9 cellular contexts compared by ENCODE assay signal in the genomic region with DNA sequence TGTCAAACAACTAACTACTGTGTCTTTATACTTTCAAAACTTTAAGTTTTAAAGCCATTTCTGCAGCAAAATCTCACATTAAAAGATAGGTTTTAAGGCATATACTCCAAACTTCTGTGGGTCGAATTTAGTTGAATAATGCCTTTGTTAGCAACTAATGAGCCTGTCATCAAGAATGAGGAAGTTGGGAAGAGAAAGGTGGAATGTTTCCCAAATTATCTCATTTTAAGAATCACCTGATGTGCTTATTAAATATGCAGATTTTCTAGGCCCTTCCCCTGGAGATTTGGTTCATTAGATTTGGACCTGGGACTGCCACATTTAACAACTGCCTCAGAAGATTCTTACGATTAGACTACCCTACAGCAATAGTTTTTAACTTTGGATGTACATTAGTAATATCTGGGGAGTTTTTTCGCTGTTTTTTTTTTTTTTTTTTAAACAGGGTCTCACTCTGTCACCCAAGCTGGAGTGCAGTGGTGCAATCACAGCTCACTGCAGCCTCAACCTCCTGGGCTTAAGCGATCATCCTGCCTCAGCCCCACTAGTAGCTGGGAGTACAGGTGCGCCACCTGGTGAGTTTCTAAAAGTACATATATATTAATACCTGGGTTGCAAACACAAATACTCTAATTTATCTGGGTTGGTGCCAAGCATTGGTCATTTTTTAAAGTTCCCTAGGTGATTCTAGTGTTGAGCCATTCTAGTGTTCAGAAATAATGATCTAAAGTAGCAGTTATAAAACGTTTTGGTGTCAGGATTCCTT. TPM values are rescaled to one million over a fixed set of nuclear protein-coding genes. Genes with fewer than 3 reads are reported as not detected.
DNase-seq lines count a peak whose midpoint lies in the region; ATAC-seq, FAIRE-seq and TF ChIP-seq lines count a peak whose summit lies in the region.
"Had no signal": no experiment of that assay in that cellular context is flagged by ENCODE, and none has a peak within 500 bp of the region (broad histone marks: within the 10 kb centered on the region; RNA-seq: fewer than 3 reads in every experiment).

No MANE protein-coding gene starts in this region.

- CTCF ChIA-PET in A673 (lab: Charles Lee): no interaction called here

- intact Hi-C loops in A673 (cut with micrococcal nuclease; ENCODE audit: unreplicated experiment) (no loop called here), sigmoid colon (cut with DNase I) (no loop called here)

- no peak for DNase-seq in GM18507 (ENCODE audit: extremely low spot score, insufficient read length, low read depth)
- DNase-seq in NAMALWA (ENCODE audit: low spot score): peak; percentile 41
- peak; percentile 75 for DNase-seq in kidney tubule cell (ENCODE audit: low spot score)
- no peak for DNase-seq in A673 (ENCODE audit: low spot score)
- no peak for DNase-seq in sigmoid colon
- no peak for DNase-seq in NOMO-1 treated with DMSO at 0.1 percent for 48 hours (lab: John Stamatoyannopoulos, UW; ENCODE audit: unreplicated experiment)
- DNase-seq in germinal center (ENCODE audit: low spot score): no peak
- DNase-seq: adrenal gland had no signal

- no peak for TF ChIP-seq EP300 in sigmoid colon (IDR thresholded peaks at IDR 0.05)

- H3K36me3 ChIP-seq in A673 (ENCODE audit: insufficient read depth, low read length, poor library complexity, severe bottlenecking): no peaks in the 10 kb centered on the region
- H3K36me3 ChIP-seq in sigmoid colon: no peaks in the 10 kb centered on the region
- H3K36me3 ChIP-seq: adrenal gland had no signal

- no peak overlapping the region for H3K27ac ChIP-seq in A673 (ENCODE audit: low read depth, low read length, poor library complexity, severe bottlenecking)
- no peak overlapping the region for H3K27ac ChIP-seq in sigmoid colon

- H3K9me3 ChIP-seq in A673 (ENCODE audit: low read depth, low read length, poor library complexity, severe bottlenecking) (no peaks in the 10 kb centered on the region), sigmoid colon (no peaks in the 10 kb centered on the region)
- H3K9me3 ChIP-seq: adrenal gland had no signal

- TF ChIP-seq CTCF in A673 (conservative IDR thresholded peaks at IDR 0.05; ENCODE audit: low read depth, low read length): no peak
- no peak for TF ChIP-seq CTCF in sigmoid colon (IDR thresholded peaks at IDR 0.05)

- POLR2A ChIA-PET in A673 (lab: Charles Lee; ENCODE audit: low non-redundant PET): no interaction called here

- H3K4me1 ChIP-seq in A673 (ENCODE audit: insufficient read depth, low read length, poor library complexity, severe bottlenecking): no peaks in the 10 kb centered on the region
- no peaks in the 10 kb centered on the region for H3K4me1 ChIP-seq in sigmoid colon
- H3K4me1 ChIP-seq: adrenal gland had no signal

- 57 to 65% methylated on average over 6 of the region's 6 CpGs for WGBS in sigmoid colon, 2 donors

- H3K4me3 ChIP-seq in A673 (ENCODE audit: low read depth, low read length, poor library complexity, severe bottlenecking) (no peak overlapping the region), sigmoid colon (no peak overlapping the region)
- H3K4me3 ChIP-seq: adrenal gland had no signal

- H3K27me3 ChIP-seq in A673 (replicated peaks; ENCODE audit: insufficient read depth, low read depth, low read length, poor library complexity) (no peaks in the 10 kb centered on the region), sigmoid colon (no peaks in the 10 kb centered on the region)
- H3K27me3 ChIP-seq: adrenal gland had no signal

- peak; percentile 69 for FAIRE-seq in GM18507 (lab: Jason Lieb, UNC)

- peak; percentile 37 for ATAC-seq in GM21619 (IDR thresholded peaks at IDR 0.05; ENCODE audit: unreplicated experiment)

- no peak for TF ChIP-seq POLR2A in sigmoid colon (IDR thresholded peaks at IDR 0.05)

- no TSS peak for BruUV-seq in A673 (replicated peaks; lab: Mats Ljungman, UMichigan)

RNA-seq across cellular contexts. Expression of gene TASL, which starts 16.1 kb away (rescaled TPM):
- total RNA-seq in A673 (2021) (not detected in 2 replicates), sigmoid colon (1 to 10 TPM in 3 of 4 donors, not detected in 1; 1.1 to 1.5 (median 1.4) TPM)
- 1 to 10 TPM; 1.2 to 2.8 (median 1.8) TPM for polyA plus RNA-seq in sigmoid colon

RNA-seq across cellular contexts. Expression of gene GK, which starts 59.6 kb away (rescaled TPM):
- total RNA-seq in A673 (2021) (6.3 and 7.4 TPM in 2 replicates), sigmoid colon (1 to 10 TPM; 2.5 to 8.0 (median 2.7) TPM)
- 10 to 100 TPM; 14.1 to 47.6 (median 18.6) TPM for polyA plus RNA-seq in sigmoid colon

Comparison
In these comparisons a context has a peak if more than half of its experiments do, and no peak if none do; other contexts are left out.
1. DNase-seq: peak in NAMALWA (single experiment) and kidney tubule cell (single experiment); none in GM18507 (single experiment), A673 (single experiment), sigmoid colon (single experiment), NOMO-1 treated with DMSO at 0.1 percent for 48 hours (single experiment) and germinal center (single experiment).